ENCODE assay signal across 23 cellular contexts in the genomic region with DNA sequence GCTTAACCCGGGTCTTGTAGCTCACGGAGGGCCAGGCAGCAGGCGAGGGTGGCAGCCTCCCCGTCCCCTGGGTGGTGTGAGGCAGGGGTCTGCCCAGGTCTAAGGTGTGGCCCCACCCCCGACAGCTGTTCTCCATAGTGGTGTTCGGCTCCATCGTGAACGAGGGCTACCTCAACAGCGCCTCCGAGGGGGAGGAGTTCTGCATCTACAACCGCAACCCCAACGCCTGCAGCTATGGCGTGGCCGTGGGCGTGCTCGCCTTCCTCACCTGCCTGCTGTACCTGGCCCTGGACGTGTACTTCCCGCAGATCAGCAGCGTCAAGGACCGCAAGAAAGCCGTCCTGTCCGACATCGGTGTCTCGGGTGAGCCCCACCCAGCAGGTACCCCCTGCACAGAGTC. TPM values are rescaled to one million over a fixed set of nuclear protein-coding genes. Genes with fewer than 3 reads are reported as not detected.
DNase-seq lines count a peak whose midpoint lies in the region; ATAC-seq, FAIRE-seq and TF ChIP-seq lines count a peak whose summit lies in the region.
"Had no signal": no experiment of that assay in that cellular context is flagged by ENCODE, and none has a peak within 500 bp of the region (broad histone marks: within the 10 kb centered on the region; RNA-seq: fewer than 3 reads in every experiment).

No MANE protein-coding gene starts in this region.

- H2BK15ac ChIP-seq in H1 (ENCODE audit: low read length), result no peak overlapping the region

- POLR2A ChIA-PET in H1 (lab: Charles Lee; ENCODE audit: partially characterized antibody) (interaction anchor here (1.1 to 1.2 kb wide), 2 partner anchors 54 to 56 kb away, joined by 4 to 6 read pairs; a partner anchor contains a TSS), PC-9 (lab: Charles Lee; ENCODE audit: unreplicated experiment) (no interaction called here)

- H3K23me2 ChIP-seq in H1 (ENCODE audit: low read depth, low read length), result no peaks in the 10 kb centered on the region

- no peak overlapping the region for H3K14ac ChIP-seq in H1 (ENCODE audit: insufficient read length)

- TF ChIP-seq EP300 in H1 (IDR thresholded peaks at IDR 0.05; ENCODE audit: borderline replicate concordance in 1 of 2, low read depth in 2 of 2, low read length in 2 of 2), result no peak

- H3K79me1 ChIP-seq in H1 (ENCODE audit: low read depth, low read length), result peaks cover 2% of the 10 kb centered on the region; the same call in 1 of the 2 replicates

- H3K18ac ChIP-seq in H1 (ENCODE audit: extremely low read depth, low read length), result no peak overlapping the region

- H3K56ac ChIP-seq in H1 (replicated peaks; ENCODE audit: insufficient read length, low read depth, low read length), result no peak overlapping the region

- no peak overlapping the region for H4K8ac ChIP-seq in H1 (ENCODE audit: extremely low read depth, insufficient read depth, low read length)

- H3K79me2 ChIP-seq in H1 (ENCODE audit: control insufficient read depth in 1 of 2, insufficient read depth in 2 of 2, low read length in 2 of 2), result no peaks in the 10 kb centered on the region
- H3K79me2 ChIP-seq in PC-9 (ENCODE audit: low read depth), result no peaks in the 10 kb centered on the region

- no peak overlapping the region for H2AFZ ChIP-seq in H1 (ENCODE audit: low read length)
- H2AFZ ChIP-seq in PC-9, result no peak overlapping the region

- H3K27ac ChIP-seq in BLaER1 (peak overlapping the region; percentile 78), H1 (ENCODE audit: low read depth, low read length) (no peak overlapping the region), PC-9 (no peak overlapping the region)
- H3K27ac ChIP-seq: 22Rv1, A549 had no signal

- CTCF ChIA-PET in H1 (lab: Charles Lee; ENCODE audit: partially characterized antibody), result interaction anchor here (0.9 to 1.5 kb wide), 7 partner anchors 8 to 142 kb away, joined by 3 to 5 read pairs (median 3); no protein-coding TSS in a partner anchor
- CTCF ChIA-PET in PC-9 (lab: Charles Lee), result no interaction called here

- H2BK12ac ChIP-seq in H1 (ENCODE audit: low read depth, low read length), result peak overlapping the region; percentile 50; the same call in 1 of the 2 replicates

- TF ChIP-seq POLR2A in H1 (IDR thresholded peaks at IDR 0.05; ENCODE audit: control extremely low read depth in 1 of 2, low read depth in 2 of 2, low read length in 2 of 2), result no peak

- H3K9me3 ChIP-seq in BLaER1 (peaks cover 16% of the 10 kb centered on the region), H1 (ENCODE audit: insufficient read depth in 2 of 2, low read depth in 1 of 2, low read length in 1 of 2) (peaks cover 0 to 4% of the 10 kb centered on the region in 2 experiments; a peak in 1 of 4 replicates), PC-9 (ENCODE audit: insufficient read depth, low read depth) (no peaks in the 10 kb centered on the region; the same call in 1 of the 2 replicates)
- H3K9me3 ChIP-seq: A549 had no signal

- H4K91ac ChIP-seq in H1 (replicated peaks; ENCODE audit: insufficient read length, low read length), result peak overlapping the region; percentile 46

- peak; percentile 86 for DNase-seq in H7
- no peak for DNase-seq in H1 (ENCODE audit: low read depth in 1 of 2, low spot score in 2 of 2)
- DNase-seq in iPS-NIHi11 (ENCODE audit: low spot score), result peak; percentile 60
- DNase-seq in stimulated activated CD4-positive, alpha-beta T cell treated with anti-CD3 and anti-CD28 coated beads, Interleukin-15, amount 100 ng/mL, for 24 hours, result no peak
- no peak for DNase-seq in PC-9
- DNase-seq: AML-193; CD8-positive, alpha-beta T cell; COR-L47; DMS 273 treated with DMSO at 0.1 percent for 48 hours; DMS53; DND-41; EL; IMR-90 had no signal

- H3K27me3 ChIP-seq in BLaER1, result no peaks in the 10 kb centered on the region
- H3K27me3 ChIP-seq in H7 (ENCODE audit: control insufficient read depth, insufficient read depth, low read length), result no peaks in the 10 kb centered on the region
- H3K27me3 ChIP-seq in H1 (replicated peaks in 1 of 4; ENCODE audit: control insufficient read depth in 3 of 4, extremely low read depth in 1 of 4, insufficient read depth in 3 of 4, low read length in 3 of 4), result no peaks in the 10 kb centered on the region
- no peaks in the 10 kb centered on the region for H3K27me3 ChIP-seq in PC-9 (ENCODE audit: insufficient read depth, low read depth)

- intact Hi-C loops in PC-9 (cut with micrococcal nuclease; ENCODE audit: unreplicated experiment), result no loop called here

- H3F3A ChIP-seq in PC-9 (ENCODE audit: insufficient read depth, low read depth), result no peaks in the 10 kb centered on the region

- H3K4me2 ChIP-seq in BLaER1, result peak overlapping the region; percentile 55
- H3K4me2 ChIP-seq in H1 (ENCODE audit: insufficient read depth in 1 of 2, low read depth in 2 of 2, low read length in 2 of 2), result no peak overlapping the region; a peak in 1 of 4 replicates
- no peak overlapping the region for H3K4me2 ChIP-seq in PC-9
- H3K4me2 ChIP-seq: A549 had no signal

- H3K4me1 ChIP-seq in BLaER1, result peaks cover 56% of the 10 kb centered on the region
- H3K4me1 ChIP-seq in H1 (replicated peaks in 1 of 4; ENCODE audit: control insufficient read depth in 3 of 4, insufficient read depth in 4 of 4, low read length in 3 of 4), result peaks cover 0 to 8% (median 3%) of the 10 kb centered on the region in 4 experiments; a peak in 3 of 7 replicates
- no peaks in the 10 kb centered on the region for H3K4me1 ChIP-seq in PC-9 (replicated peaks; ENCODE audit: insufficient read depth)
- H3K4me1 ChIP-seq: A549, HAP-1 had no signal

- H2BK20ac ChIP-seq in H1 (ENCODE audit: low read length), result no peak overlapping the region

- no peaks in the 10 kb centered on the region for H4K20me1 ChIP-seq in BLaER1
- H4K20me1 ChIP-seq in H1 (replicated peaks in 1 of 2; ENCODE audit: control insufficient read depth in 1 of 2, insufficient read depth in 2 of 2, low read length in 2 of 2), result peaks cover 0 to 6% of the 10 kb centered on the region in 2 experiments
- H4K20me1 ChIP-seq in PC-9 (ENCODE audit: insufficient read depth), result no peaks in the 10 kb centered on the region

- H3K4me3 ChIP-seq in BLaER1, result no peak overlapping the region
- no peak overlapping the region for H3K4me3 ChIP-seq in H7 (ENCODE audit: insufficient read depth, low read depth, low read length)
- no peak overlapping the region for H3K4me3 ChIP-seq in H1 (ENCODE audit: extremely low read depth in 1 of 4, insufficient read depth in 2 of 4, low read depth in 3 of 4, low read length in 4 of 4)
- no peak overlapping the region for H3K4me3 ChIP-seq in PC-9
- H3K4me3 ChIP-seq: A549, HAP-1, K562 had no signal

- 87% methylated on average over 24 of the region's 24 CpGs; no CpG with 5 or more reads in 1 of the 2 experiments for WGBS in H1 (ENCODE audit: extremely low coverage in 1 of 2, insufficient coverage in 1 of 2, insufficient read length in 1 of 2, insufficient replicate concordance in 2 of 2, low coverage in 1 of 2, low lambda C conversion rate in 2 of 2, missing lambda C conversion rate in 1 of 2), 2 experiments

- no peak for FAIRE-seq in H1 (lab: Jason Lieb, UNC)
- FAIRE-seq: A549, GM12891, GM19239, HTR-8/SVneo, K562 had no signal

- H2AK5ac ChIP-seq in H1 (ENCODE audit: low read depth, low read length), result no peak overlapping the region

- H3K4ac ChIP-seq in H1 (replicated peaks; ENCODE audit: insufficient read length, low read depth, low read length), result no peak overlapping the region

- H3K36me3 ChIP-seq in BLaER1 (peaks cover 73% of the 10 kb centered on the region), H7 (replicated peaks; ENCODE audit: control insufficient read depth, insufficient read depth, low read length) (peaks cover 1% of the 10 kb centered on the region), H1 (ENCODE audit: control insufficient read depth in 2 of 4, insufficient read depth in 4 of 4, low read length in 3 of 4) (no peaks in the 10 kb centered on the region), PC-9 (ENCODE audit: low read depth) (no peaks in the 10 kb centered on the region)
- H3K36me3 ChIP-seq: HAP-1 had no signal

- H2BK5ac ChIP-seq in H1 (ENCODE audit: low read depth, low read length), result peak overlapping the region; percentile 49; the same call in 1 of the 2 replicates

- H2BK120ac ChIP-seq in H1 (replicated peaks; ENCODE audit: low read depth, low read length), result no peak overlapping the region

- no TSS peak for BruUV-seq in PC-9 (replicated peaks; lab: Mats Ljungman, UMichigan)

- no peaks in the 10 kb centered on the region for H3K9me2 ChIP-seq in PC-9 (ENCODE audit: insufficient read depth)

- TF ChIP-seq RAD21 in H1 (IDR thresholded peaks at IDR 0.05 in 1 of 2, conservative IDR thresholded peaks at IDR 0.05 in 1 of 2; ENCODE audit: low read depth in 2 of 2, low read length in 2 of 2), result peak; percentile 17 to 44; a peak in 2 of 4 replicates

- no peak overlapping the region for H4K5ac ChIP-seq in H1 (ENCODE audit: insufficient read length, low read depth, low read length)

- no peak overlapping the region for H3K23ac ChIP-seq in H1 (ENCODE audit: insufficient read length)

- ATAC-seq in GM21447 (IDR thresholded peaks at IDR 0.05; ENCODE audit: unreplicated experiment) (no peak), HG03571 (IDR thresholded peaks at IDR 0.05; ENCODE audit: unreplicated experiment) (no peak)
- ATAC-seq: A549; CD8-positive, alpha-beta T cell; K562 had no signal

- TF ChIP-seq CTCF in H1 (IDR thresholded peaks at IDR 0.05; ENCODE audit: control extremely low read depth in 1 of 3, insufficient read depth in 1 of 3, low read depth in 1 of 3, low read length in 3 of 3), result peak; percentile 18 to 47 (median 43); a peak in 3 of 4 replicates
- no peak for TF ChIP-seq CTCF in PC-9 (conservative IDR thresholded peaks at IDR 0.05)

- H3K9ac ChIP-seq in BLaER1 (0 out of 2 replicates have a peak overlapping the region, but pooled peaks have one; percentile 57), H1 (replicated peaks in 1 of 4; ENCODE audit: extremely low read depth in 1 of 4, low read depth in 3 of 4, low read length in 3 of 4) (no peak overlapping the region)

RNA-seq across cellular contexts. Expression of a gene that starts 24.4 kb away (rescaled TPM):
- total RNA-seq in H7 (2014; rRNA removed; shearing (Covaris generic)), result 24.4 and 37.9 TPM in 2 replicates
- total RNA-seq in H1 (2021; fragmentation: NEBNext Ultra II Directional; extraction: Animal tissue kit (Norgen Biotek cat#: 25700)), result 32.5 and 32.7 TPM in 2 replicates
- 84.7 and 98.9 TPM in 2 replicates for polyA plus RNA-seq in H1 (2011; rRNA removed)
- 86.1 TPM for polyA plus RNA-seq in H1 (2011; cell fraction: cytosol; rRNA removed)
- polyA plus RNA-seq in H1 (2011; cell fraction: nucleus; rRNA removed), result 107 TPM
- 22.3 to 55.2 TPM (median 50.2 TPM) in 4 replicates for polyA plus RNA-seq in H1 (2012, experiment 1 of 2)
- 31.1 TPM for polyA plus RNA-seq in H1 (2012, experiment 2 of 2)
- 31.4 TPM for polyA plus RNA-seq in H1 (2013, experiment 1 of 2)
- polyA plus RNA-seq in H1 (2013, experiment 2 of 2), result 34.9 TPM
- polyA minus RNA-seq in H1 (2011; rRNA and poly(A)+ RNA removed), result 21.3 and 25.3 TPM in 2 replicates
- 23.3 TPM for polyA minus RNA-seq in H1 (2011; cell fraction: cytosol; rRNA and poly(A)+ RNA removed)
- polyA minus RNA-seq in H1 (2011; cell fraction: nucleus; rRNA and poly(A)+ RNA removed), result 25.3 TPM
- 12.0 and 19.1 TPM in 2 replicates for total RNA-seq in PC-9 (2021)

RNA-seq across cellular contexts. Expression of a gene that starts 25.4 kb away (rescaled TPM):
- 27.1 and 33.4 TPM in 2 replicates for total RNA-seq in H7 (2014; rRNA removed; shearing (Covaris generic))
- 23.1 and 26.1 TPM in 2 replicates for total RNA-seq in H1 (2021; fragmentation: NEBNext Ultra II Directional; extraction: Animal tissue kit (Norgen Biotek cat#: 25700))
- 38.0 and 77.1 TPM in 2 replicates for polyA plus RNA-seq in H1 (2011; rRNA removed)
- polyA plus RNA-seq in H1 (2011; cell fraction: cytosol; rRNA removed), result 41.7 TPM
- 53.9 TPM for polyA plus RNA-seq in H1 (2011; cell fraction: nucleus; rRNA removed)
- 17.0 to 29.1 TPM (median 26.8 TPM) in 4 replicates for polyA plus RNA-seq in H1 (2012, experiment 1 of 2)
- polyA plus RNA-seq in H1 (2012, experiment 2 of 2), result 22.4 TPM
- 16.1 TPM for polyA plus RNA-seq in H1 (2013, experiment 1 of 2)
- polyA plus RNA-seq in H1 (2013, experiment 2 of 2), result 15.7 TPM
- 22.1 and 25.9 TPM in 2 replicates for polyA minus RNA-seq in H1 (2011; rRNA and poly(A)+ RNA removed)
- polyA minus RNA-seq in H1 (2011; cell fraction: cytosol; rRNA and poly(A)+ RNA removed), result 29.2 TPM
- 18.2 TPM for polyA minus RNA-seq in H1 (2011; cell fraction: nucleus; rRNA and poly(A)+ RNA removed)
- total RNA-seq in PC-9 (2021), result 39.9 and 42.8 TPM in 2 replicates

RNA-seq across cellular contexts. Expression of a gene that starts 54.8 kb away (rescaled TPM):
- total RNA-seq in H7 (2014; rRNA removed; shearing (Covaris generic)), result 3,029 and 3,176 TPM in 2 replicates
- total RNA-seq in H1 (2021; fragmentation: NEBNext Ultra II Directional; extraction: Animal tissue kit (Norgen Biotek cat#: 25700)), result 2,801 and 2,865 TPM in 2 replicates
- polyA plus RNA-seq in H1 (2011; rRNA removed), result 5,362 and 5,466 TPM in 2 replicates
- polyA plus RNA-seq in H1 (2011; cell fraction: cytosol; rRNA removed), result 8,556 TPM
- 6,792 TPM for polyA plus RNA-seq in H1 (2011; cell fraction: nucleus; rRNA removed)
- polyA plus RNA-seq in H1 (2012, experiment 1 of 2), result 3,449 to 5,365 TPM (median 4,851 TPM) in 4 replicates
- 2,078 TPM for polyA plus RNA-seq in H1 (2012, experiment 2 of 2)
- polyA plus RNA-seq in H1 (2013, experiment 1 of 2), result 2,295 TPM
- polyA plus RNA-seq in H1 (2013, experiment 2 of 2), result 2,292 TPM
- polyA minus RNA-seq in H1 (2011; rRNA and poly(A)+ RNA removed), result 1,769 and 1,871 TPM in 2 replicates
- 1,662 TPM for polyA minus RNA-seq in H1 (2011; cell fraction: cytosol; rRNA and poly(A)+ RNA removed)
- polyA minus RNA-seq in H1 (2011; cell fraction: nucleus; rRNA and poly(A)+ RNA removed), result 2,188 TPM
- 1,699 and 2,252 TPM in 2 replicates for total RNA-seq in PC-9 (2021)

Comparison
In these comparisons a context has a peak if more than half of its experiments do, and no peak if none do; other contexts are left out.
1. DNase-seq: peak in H7 (single experiment) and iPS-NIHi11 (single experiment); none in H1 (0 of 2), stimulated activated CD4-positive, alpha-beta T cell treated with anti-CD3 and anti-CD28 coated beads, Interleukin-15, amount 100 ng/mL, for 24 hours (single experiment) and PC-9 (0 of 2).